ENCODE assay signal across 19 cellular contexts in genomic region chr13:99260216-99260615, GRCh38. TPM values are rescaled to one million over a fixed set of nuclear protein-coding genes. Genes with fewer than 3 reads are reported as not detected.
DNase-seq lines count a peak whose midpoint lies in the region; ATAC-seq, FAIRE-seq and TF ChIP-seq lines count a peak whose summit lies in the region.
"Had no signal": no experiment of that assay in that cellular context is flagged by ENCODE, and none has a peak within 500 bp of the region (broad histone marks: within the 10 kb centered on the region; RNA-seq: fewer than 3 reads in every experiment).

No MANE protein-coding gene starts in this region.

- peak overlapping the region; percentile 36 for H3K4me3 Mint-ChIP-seq in activated CD4-positive, alpha-beta T cell treated with anti-CD3 and anti-CD28 coated beads, Interleukin-2, amount 10 ng/mL, durations not matched to agents 24 days and 14 days
- no peak overlapping the region for H3K4me3 Mint-ChIP-seq in GM23338
- H3K4me3 Mint-ChIP-seq in activated T-helper 17 cell treated with anti-CD3 and anti-CD28 coated beads, Interleukin-2, amount 50 U/mL, for 72 hours, result peak overlapping the region; percentile 93

- H3K9ac ChIP-seq in kidney (ENCODE audit: low read length in 2 of 2), result no peak overlapping the region

- H3K79me2 ChIP-seq in GM23338 (replicated peaks; ENCODE audit: insufficient read depth), result 0 out of 2 replicates have a peak, but pooled peaks cover 6% of the 10 kb centered on the region

- FAIRE-seq in kidney (lab: Jason Lieb, UNC), result no peak
- FAIRE-seq: A204.1 had no signal

- H3K27ac ChIP-seq in GM23338 (ENCODE audit: low read depth) (no peak overlapping the region), neutrophil (peak overlapping the region; percentile 71), kidney (ENCODE audit: low read depth in 2 of 2, low read length in 2 of 2) (no peak overlapping the region)
- H3K27ac ChIP-seq: esophagus muscularis mucosa, thyroid gland had no signal

- TF ChIP-seq CTCF in GM23338 (conservative IDR thresholded peaks at IDR 0.05; ENCODE audit: low read depth in 2 of 2) (no peak), neutrophil (IDR thresholded peaks at IDR 0.05) (no peak), kidney (IDR thresholded peaks at IDR 0.05; ENCODE audit: borderline replicate concordance, extremely low read depth, insufficient read depth) (no peak)

- H3K9me3 ChIP-seq in neutrophil, result no peaks in the 10 kb centered on the region
- no peaks in the 10 kb centered on the region for H3K9me3 ChIP-seq in kidney (ENCODE audit: control insufficient read depth in 1 of 2, low read length in 2 of 2)
- H3K9me3 ChIP-seq: esophagus muscularis mucosa, thyroid gland had no signal

- intact Hi-C loops in activated CD4-positive, alpha-beta T cell treated with anti-CD3 and anti-CD28 coated beads, Interleukin-2, amount 10 ng/mL, durations not matched to agents 24 days and 14 days (cut with micrococcal nuclease), result loop anchor here (10.0 kb wide), 1 partner anchor 385 kb away; no protein-coding TSS in a partner anchor
- intact Hi-C loops in kidney (cut with DNase I), result loop anchor here (10.0 kb wide), 1 partner anchor 85 kb away; no protein-coding TSS in a partner anchor

- no peaks in the 10 kb centered on the region for H3K4me1 ChIP-seq in GM23338 (ENCODE audit: insufficient read depth)
- H3K4me1 ChIP-seq in neutrophil (ENCODE audit: control insufficient read depth in 1 of 2, insufficient read depth in 1 of 2, low read depth in 1 of 2, low read length in 1 of 2), result peaks cover 42 to 44% of the 10 kb centered on the region in 2 experiments
- H3K4me1 ChIP-seq in kidney (ENCODE audit: control insufficient read depth in 1 of 2, insufficient read depth in 1 of 2, low read depth in 1 of 2, low read length in 2 of 2), result no peaks in the 10 kb centered on the region
- H3K4me1 ChIP-seq: thyroid gland had no signal

- H3K36me3 ChIP-seq in GM23338 (ENCODE audit: insufficient read depth), result no peaks in the 10 kb centered on the region
- H3K36me3 ChIP-seq in neutrophil, result no peaks in the 10 kb centered on the region
- H3K36me3 ChIP-seq in kidney (ENCODE audit: control insufficient read depth in 1 of 2, insufficient read depth in 2 of 2, low read length in 2 of 2), result peaks cover 0 to 3% of the 10 kb centered on the region in 2 donors
- H3K36me3 ChIP-seq: thyroid gland had no signal

- no peak overlapping the region for H3K4me2 ChIP-seq in GM23338

- peaks cover 54% of the 10 kb centered on the region for H3K4me1 Mint-ChIP-seq in activated CD4-positive, alpha-beta T cell treated with anti-CD3 and anti-CD28 coated beads, Interleukin-2, amount 10 ng/mL, durations not matched to agents 24 days and 14 days
- H3K4me1 Mint-ChIP-seq in GM23338, result peaks cover 18% of the 10 kb centered on the region
- H3K4me1 Mint-ChIP-seq in activated T-helper 17 cell treated with anti-CD3 and anti-CD28 coated beads, Interleukin-2, amount 50 U/mL, for 72 hours, result peaks cover 48% of the 10 kb centered on the region

- no peaks in the 10 kb centered on the region for H3K27me3 Mint-ChIP-seq in activated CD4-positive, alpha-beta T cell treated with anti-CD3 and anti-CD28 coated beads, Interleukin-2, amount 10 ng/mL, durations not matched to agents 24 days and 14 days
- no peaks in the 10 kb centered on the region for H3K27me3 Mint-ChIP-seq in GM23338 (ENCODE audit: insufficient read depth, low read depth, poor library complexity)
- no peaks in the 10 kb centered on the region for H3K27me3 Mint-ChIP-seq in activated T-helper 17 cell treated with anti-CD3 and anti-CD28 coated beads, Interleukin-2, amount 50 U/mL, for 72 hours

- H4K20me1 ChIP-seq in GM23338 (replicated peaks; ENCODE audit: insufficient read depth), result no peaks in the 10 kb centered on the region

- no peak for DNase-seq in activated CD4-positive, alpha-beta T cell treated with anti-CD3 and anti-CD28 coated beads, Interleukin-2, amount 10 ng/mL, durations not matched to agents 24 days and 14 days
- no peak for DNase-seq in activated CD4-positive, alpha-beta T cell treated with anti-CD3 and anti-CD28 coated beads for 4 hours
- DNase-seq in GM23338 (ENCODE audit: low spot score) (no peak), kidney (no peak), nucleus accumbens (lab: John Stamatoyannopoulos, UW) (no peak), kidney tubule cell (ENCODE audit: low spot score) (no peak)
- DNase-seq: dermis blood vessel endothelial cell, head of caudate nucleus, NCI-H187 treated with DMSO at 0.1 percent for 48 hours, NCI-H510A, OCI-M1, thyroid gland had no signal

- peaks cover 6% of the 10 kb centered on the region; the same call in 1 of the 2 replicates for H3F3A ChIP-seq in GM23338 (replicated peaks; ENCODE audit: low read depth)

- H3K36me3 Mint-ChIP-seq in activated CD4-positive, alpha-beta T cell treated with anti-CD3 and anti-CD28 coated beads, Interleukin-2, amount 10 ng/mL, durations not matched to agents 24 days and 14 days (ENCODE audit: low read depth), result peaks cover 26% of the 10 kb centered on the region
- peaks cover 2% of the 10 kb centered on the region; the same call in 1 of the 3 replicates for H3K36me3 Mint-ChIP-seq in GM23338 (ENCODE audit: low read depth)
- H3K36me3 Mint-ChIP-seq in activated T-helper 17 cell treated with anti-CD3 and anti-CD28 coated beads, Interleukin-2, amount 50 U/mL, for 72 hours (ENCODE audit: low read depth), result peaks cover 74% of the 10 kb centered on the region

- peak overlapping the region; percentile 65 for H3K27ac Mint-ChIP-seq in activated CD4-positive, alpha-beta T cell treated with anti-CD3 and anti-CD28 coated beads, Interleukin-2, amount 10 ng/mL, durations not matched to agents 24 days and 14 days
- H3K27ac Mint-ChIP-seq in GM23338, result peak overlapping the region; percentile 6
- H3K27ac Mint-ChIP-seq in activated T-helper 17 cell treated with anti-CD3 and anti-CD28 coated beads, Interleukin-2, amount 50 U/mL, for 72 hours, result peak overlapping the region; percentile 85

- no peaks in the 10 kb centered on the region for H3K27me3 ChIP-seq in GM23338 (ENCODE audit: insufficient read depth)
- no peaks in the 10 kb centered on the region for H3K27me3 ChIP-seq in neutrophil
- H3K27me3 ChIP-seq: esophagus muscularis mucosa, thyroid gland had no signal

- H3K9me3 Mint-ChIP-seq in activated CD4-positive, alpha-beta T cell treated with anti-CD3 and anti-CD28 coated beads, Interleukin-2, amount 10 ng/mL, durations not matched to agents 24 days and 14 days, result no peaks in the 10 kb centered on the region
- H3K9me3 Mint-ChIP-seq in GM23338, result no peaks in the 10 kb centered on the region
- H3K9me3 Mint-ChIP-seq in activated T-helper 17 cell treated with anti-CD3 and anti-CD28 coated beads, Interleukin-2, amount 50 U/mL, for 72 hours, result no peaks in the 10 kb centered on the region

- no peak overlapping the region for H2AFZ ChIP-seq in GM23338

- H3K4me3 ChIP-seq in GM23338 (no peak overlapping the region), neutrophil (ENCODE audit: low read depth in 1 of 2, low read length in 1 of 2) (no peak overlapping the region), kidney (ENCODE audit: low read length in 2 of 2) (no peak overlapping the region)
- H3K4me3 ChIP-seq: esophagus muscularis mucosa, thyroid gland had no signal

- no peak for ATAC-seq in GM23338
- ATAC-seq in activated T-helper 17 cell treated with anti-CD3 and anti-CD28 coated beads, Interleukin-2, amount 50 U/mL, for 72 hours (replicated peaks), result no peak
- ATAC-seq: SK-N-SH treated with all-trans-retinoic acid at 6 μM for 48 hours had no signal

- H3K9me2 ChIP-seq in GM23338 (ENCODE audit: insufficient read depth), result no peaks in the 10 kb centered on the region

TF ChIP-seq in GM23338, 12 proteins besides CTCF, POLR2A, EP300 and RAD21 (continues in another document):
- TF ChIP-seq ETS1 (IDR thresholded peaks at IDR 0.05), result no peak

RNA-seq across cellular contexts. Expression of gene GPR18, which starts 2.0 kb away (rescaled TPM):
- total RNA-seq in activated CD4-positive, alpha-beta T cell treated with anti-CD3 and anti-CD28 coated beads, Interleukin-2, amount 10 ng/mL, durations not matched to agents 24 days and 14 days, result 5.9 and 6.3 TPM in 2 replicates
- total RNA-seq in GM23338 (2014; rRNA removed; shearing (Covaris generic)), result not detected in 2 replicates
- polyA plus RNA-seq in GM23338 (2016; fragmentation: Nextera tagmentation; extraction: Ambion mirVana) (2.6 and 3.0 TPM in 2 replicates), kidney (ENCODE audit: insufficient read depth, low read depth, low replicate concordance) (not detected)
- total RNA-seq in activated T-helper 17 cell treated with anti-CD3 and anti-CD28 coated beads, Interleukin-2, amount 50 U/mL, for 72 hours, result 10 to 100 TPM in 1 of 2 donors, 1 to 10 TPM in 1; 8.7 to 10.1 TPM
- 0.88 TPM for total RNA-seq in kidney
- total RNA-seq: dermis blood vessel endothelial cell, esophagus muscularis mucosa, kidney epithelial cell, posterior vena cava had no signal

RNA-seq across cellular contexts. Expression of gene GPR183, which starts 47.0 kb away (rescaled TPM):
- 36.8 and 37.1 TPM in 2 replicates for total RNA-seq in activated CD4-positive, alpha-beta T cell treated with anti-CD3 and anti-CD28 coated beads, Interleukin-2, amount 10 ng/mL, durations not matched to agents 24 days and 14 days
- not detected in 2 replicates for total RNA-seq in GM23338 (2014; rRNA removed; shearing (Covaris generic))
- 0.78 and 0.92 TPM in 2 replicates for polyA plus RNA-seq in GM23338 (2016; fragmentation: Nextera tagmentation; extraction: Ambion mirVana)
- 10 to 100 TPM; 92.4 to 95.1 TPM for total RNA-seq in activated T-helper 17 cell treated with anti-CD3 and anti-CD28 coated beads, Interleukin-2, amount 50 U/mL, for 72 hours
- total RNA-seq in kidney, result 11.8 TPM
- 1.7 TPM for polyA plus RNA-seq in kidney (ENCODE audit: insufficient read depth, low read depth, low replicate concordance)

RNA-seq across cellular contexts. Expression of gene UBAC2, which starts 59.6 kb away (rescaled TPM):
- 52.6 and 52.8 TPM in 2 replicates for total RNA-seq in activated CD4-positive, alpha-beta T cell treated with anti-CD3 and anti-CD28 coated beads, Interleukin-2, amount 10 ng/mL, durations not matched to agents 24 days and 14 days
- 76.9 and 112 TPM in 2 replicates for total RNA-seq in GM23338 (2014; rRNA removed; shearing (Covaris generic))
- 34.3 and 37.9 TPM in 2 replicates for polyA plus RNA-seq in GM23338 (2016; fragmentation: Nextera tagmentation; extraction: Ambion mirVana)
- total RNA-seq in activated T-helper 17 cell treated with anti-CD3 and anti-CD28 coated beads, Interleukin-2, amount 50 U/mL, for 72 hours, result 10 to 100 TPM; 39.0 to 46.1 TPM
- 61.8 TPM for total RNA-seq in kidney
- polyA plus RNA-seq in kidney (ENCODE audit: insufficient read depth, low read depth, low replicate concordance), result 77.5 TPM

Comparison
In these comparisons a context has a peak if more than half of its experiments do, and no peak if none do; other contexts are left out.
1. H3K27ac Mint-ChIP-seq: peak in every context shown above with its lines; median percentile 85 in activated T-helper 17 cell treated with anti-CD3 and anti-CD28 coated beads, Interleukin-2, amount 50 U/mL, for 72 hours; 65 in activated CD4-positive, alpha-beta T cell treated with anti-CD3 and anti-CD28 coated beads, Interleukin-2, amount 10 ng/mL, durations not matched to agents 24 days and 14 days; 6 in GM23338.
2. RNA of gene GPR183, which starts 47.0 kb away (total RNA-seq): 92.4 to 95.1 TPM in activated T-helper 17 cell treated with anti-CD3 and anti-CD28 coated beads, Interleukin-2, amount 50 U/mL, for 72 hours, 36.8 to 37.1 TPM in activated CD4-positive, alpha-beta T cell treated with anti-CD3 and anti-CD28 coated beads, Interleukin-2, amount 10 ng/mL, durations not matched to agents 24 days and 14 days and 11.8 TPM in kidney (single experiment); not detected in GM23338; every median in the first group is over 10 times any median in the second.